Comparison of ENCODE assay signal across 2 cellular contexts in the genomic region with DNA sequence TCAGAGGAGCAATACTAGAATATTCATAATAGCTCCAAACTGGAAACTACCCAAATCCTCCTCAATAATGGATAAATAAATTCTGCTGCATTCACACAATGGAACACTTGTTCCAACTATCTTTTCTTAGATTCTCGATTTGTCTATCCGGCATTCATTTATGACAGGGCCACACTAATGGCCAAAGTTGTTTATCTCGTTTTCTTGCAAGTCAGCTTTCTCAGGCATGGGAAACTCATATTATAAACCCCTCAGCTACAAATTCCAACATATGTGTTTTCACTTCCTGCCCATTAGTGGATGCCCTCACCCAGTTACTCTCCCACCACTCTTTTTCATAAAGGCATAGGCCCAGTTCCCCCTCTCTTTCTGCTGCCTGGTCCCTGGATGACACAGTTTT. TPM values are rescaled to one million over a fixed set of nuclear protein-coding genes. Genes with fewer than 3 reads are reported as not detected.
"Had no signal": no experiment of that assay in that cellular context is flagged by ENCODE, and none has a peak within 500 bp of the region (broad histone marks: within the 10 kb centered on the region; RNA-seq: fewer than 3 reads in every experiment).

No MANE protein-coding gene starts in this region.

RNA-seq across cellular contexts. Expression of gene RHCE, which starts 42.3 kb away (rescaled TPM):
- total RNA-seq: HepG2, HT-29 had no signal
